1 cellular context compared by ENCODE assay signal in genomic region chr19:48965033-48965805, GRCh38.
TF ChIP-seq lines count a peak whose summit lies in the region.

FTL (plus strand) TSS chr19:48965309; CDS start chr19:48965508, 199 bp downstream.

TF ChIP-seq in HepG2, 621 proteins besides CTCF, POLR2A, EP300 and RAD21 (continued from another document and continues in another):
- TF ChIP-seq NR2C2 (CRISPR knock-in tag; IDR thresholded peaks at IDR 0.05; ENCODE audit: borderline replicate concordance) (peak; percentile 60; the same call in 1 of the 2 replicates), ZMYM3 (CRISPR knock-in tag; IDR thresholded peaks at IDR 0.05) (no peak), JDP2 (CRISPR knock-in tag; IDR thresholded peaks at IDR 0.05; ENCODE audit: borderline replicate concordance) (no peak; the same call in 1 of the 2 replicates), PRDM4 (CRISPR knock-in tag; IDR thresholded peaks at IDR 0.05; ENCODE audit: borderline replicate concordance) (no peak), HINFP (CRISPR knock-in tag; IDR thresholded peaks at IDR 0.05; ENCODE audit: low read depth) (peak; percentile 76), ZFP36L1 (CRISPR knock-in tag; IDR thresholded peaks at IDR 0.05) (no peak; the same call in 1 of the 2 replicates), DR1 (CRISPR knock-in tag; IDR thresholded peaks at IDR 0.05) (peak; percentile 98), ZNF619 (CRISPR knock-in tag; IDR thresholded peaks at IDR 0.05) (no peak; the same call in 1 of the 2 replicates), ZNF44 (CRISPR knock-in tag; IDR thresholded peaks at IDR 0.05) (no peak), IKZF1 (IDR thresholded peaks at IDR 0.05) (no peak), ESRRA (CRISPR knock-in tag; IDR thresholded peaks at IDR 0.05; ENCODE audit: low read depth) (peak; percentile 63; the same call in 1 of the 2 replicates), ZNF790 (CRISPR knock-in tag; IDR thresholded peaks at IDR 0.05; ENCODE audit: borderline replicate concordance) (no peak), KLF6 (CRISPR knock-in tag; IDR thresholded peaks at IDR 0.05) (peak; percentile 99), SATB2 (CRISPR knock-in tag; IDR thresholded peaks at IDR 0.05) (peak; percentile 88; the same call in 1 of the 2 replicates), PAX8 (CRISPR knock-in tag; IDR thresholded peaks at IDR 0.05; ENCODE audit: borderline replicate concordance) (no peak), HMG20A (CRISPR knock-in tag; IDR thresholded peaks at IDR 0.05; ENCODE audit: borderline replicate concordance) (peak; percentile 29; the same call in 1 of the 2 replicates), ZNF577 (CRISPR knock-in tag; IDR thresholded peaks at IDR 0.05; ENCODE audit: borderline replicate concordance, low read depth) (no peak), CBX2 (IDR thresholded peaks at IDR 0.05; ENCODE audit: low read depth, low read length) (no peak), CBX2 (CRISPR knock-in tag; IDR thresholded peaks at IDR 0.05; ENCODE audit: low read depth) (no peak), KDM2A (CRISPR knock-in tag; IDR thresholded peaks at IDR 0.05; ENCODE audit: borderline replicate concordance, low read depth) (peak; percentile 80), ZNF776 (CRISPR knock-in tag; IDR thresholded peaks at IDR 0.05) (no peak; the same call in 1 of the 2 replicates), GMEB1 (CRISPR knock-in tag; IDR thresholded peaks at IDR 0.05; ENCODE audit: borderline replicate concordance) (peak; percentile 68; the same call in 1 of the 2 replicates), TOE1 (CRISPR knock-in tag; IDR thresholded peaks at IDR 0.05) (peak; percentile 95), ZBTB8A (CRISPR knock-in tag; IDR thresholded peaks at IDR 0.05; ENCODE audit: borderline replicate concordance, low read depth) (peak; percentile 30; the same call in 1 of the 2 replicates), ZHX2 (IDR thresholded peaks at IDR 0.05; ENCODE audit: low read depth) (peak; percentile 50; the same call in 1 of the 2 replicates), ZHX2 (CRISPR knock-in tag; IDR thresholded peaks at IDR 0.05; ENCODE audit: borderline replicate concordance) (no peak), ZNF749 (CRISPR knock-in tag; IDR thresholded peaks at IDR 0.05; ENCODE audit: borderline replicate concordance) (peak; percentile 75; the same call in 1 of the 2 replicates), ZNF766 (CRISPR knock-in tag; IDR thresholded peaks at IDR 0.05; ENCODE audit: borderline replicate concordance) (peak; percentile 79), NRL (CRISPR knock-in tag; IDR thresholded peaks at IDR 0.05; ENCODE audit: borderline replicate concordance) (peak; percentile 50; the same call in 1 of the 2 replicates), ZBTB38 (CRISPR knock-in tag; IDR thresholded peaks at IDR 0.05) (peak; percentile 67), DZIP1 (CRISPR knock-in tag; IDR thresholded peaks at IDR 0.05) (no peak)
- TF ChIP-seq, protein P1, sequence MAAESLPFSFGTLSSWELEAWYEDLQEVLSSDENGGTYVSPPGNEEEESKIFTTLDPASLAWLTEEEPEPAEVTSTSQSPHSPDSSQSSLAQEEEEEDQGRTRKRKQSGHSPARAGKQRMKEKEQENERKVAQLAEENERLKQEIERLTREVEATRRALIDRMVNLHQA (CRISPR knock-in tag; IDR thresholded peaks at IDR 0.05), result no peak
- TF ChIP-seq, protein P2, sequence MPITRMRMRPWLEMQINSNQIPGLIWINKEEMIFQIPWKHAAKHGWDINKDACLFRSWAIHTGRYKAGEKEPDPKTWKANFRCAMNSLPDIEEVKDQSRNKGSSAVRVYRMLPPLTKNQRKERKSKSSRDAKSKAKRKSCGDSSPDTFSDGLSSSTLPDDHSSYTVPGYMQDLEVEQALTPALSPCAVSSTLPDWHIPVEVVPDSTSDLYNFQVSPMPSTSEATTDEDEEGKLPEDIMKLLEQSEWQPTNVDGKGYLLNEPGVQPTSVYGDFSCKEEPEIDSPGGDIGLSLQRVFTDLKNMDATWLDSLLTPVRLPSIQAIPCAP (CRISPR knock-in tag; IDR thresholded peaks at IDR 0.05; ENCODE audit: low read depth), result 0 out of 2 replicates have a peak, but pooled peaks have one; percentile 27
- TF ChIP-seq, protein P3, sequence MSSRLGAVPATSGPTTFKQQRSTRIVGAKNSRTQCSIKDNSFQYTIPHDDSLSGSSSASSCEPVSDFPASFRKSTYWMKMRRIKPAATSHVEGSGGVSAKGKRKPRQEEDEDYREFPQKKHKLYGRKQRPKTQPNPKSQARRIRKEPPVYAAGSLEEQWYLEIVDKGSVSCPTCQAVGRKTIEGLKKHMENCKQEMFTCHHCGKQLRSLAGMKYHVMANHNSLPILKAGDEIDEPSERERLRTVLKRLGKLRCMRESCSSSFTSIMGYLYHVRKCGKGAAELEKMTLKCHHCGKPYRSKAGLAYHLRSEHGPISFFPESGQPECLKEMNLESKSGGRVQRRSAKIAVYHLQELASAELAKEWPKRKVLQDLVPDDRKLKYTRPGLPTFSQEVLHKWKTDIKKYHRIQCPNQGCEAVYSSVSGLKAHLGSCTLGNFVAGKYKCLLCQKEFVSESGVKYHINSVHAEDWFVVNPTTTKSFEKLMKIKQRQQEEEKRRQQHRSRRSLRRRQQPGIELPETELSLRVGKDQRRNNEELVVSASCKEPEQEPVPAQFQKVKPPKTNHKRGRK (CRISPR knock-in tag; IDR thresholded peaks at IDR 0.05), result no peak
